8 cellular contexts compared by ENCODE assay signal in the genomic region with DNA sequence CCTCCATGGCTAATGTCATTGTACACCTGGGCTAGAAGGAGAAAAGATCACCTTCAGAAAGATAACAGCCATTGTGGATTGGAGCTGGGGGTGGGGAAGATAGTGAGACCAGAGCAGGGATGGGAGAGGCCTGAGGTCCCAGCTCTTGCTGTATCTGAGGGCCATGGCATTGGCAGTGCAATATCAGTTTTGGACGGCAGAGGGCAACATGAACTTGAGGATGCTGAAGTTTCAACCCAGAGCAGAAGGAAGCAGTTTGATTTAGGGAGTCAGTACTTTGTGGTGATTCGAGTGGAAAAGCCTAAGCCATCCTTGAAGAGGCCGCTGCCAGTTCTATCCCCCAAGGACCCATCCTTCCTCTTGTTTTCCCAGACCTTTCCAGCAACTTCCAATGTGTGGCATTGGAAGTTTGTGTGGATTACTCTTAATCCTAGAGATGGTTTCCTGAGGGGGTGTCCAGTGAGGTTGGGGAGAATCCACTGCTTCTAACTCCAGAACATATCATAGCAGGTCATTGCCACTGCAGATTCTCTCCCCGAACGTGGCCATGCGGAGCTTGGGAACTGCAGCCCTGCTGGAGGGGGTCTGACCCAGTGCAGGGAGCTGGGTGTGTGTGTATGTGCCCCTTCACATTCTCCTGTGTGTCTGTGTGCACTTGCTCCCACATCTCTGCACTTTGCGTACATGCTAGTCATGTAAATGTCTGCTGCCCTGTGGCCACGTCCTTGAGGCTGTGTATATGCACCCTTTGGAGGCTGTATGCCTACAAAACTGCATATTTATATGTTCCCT. TPM values are rescaled to one million over a fixed set of nuclear protein-coding genes. Genes with fewer than 3 reads are reported as not detected.
DNase-seq lines count a peak whose midpoint lies in the region; ATAC-seq, FAIRE-seq and TF ChIP-seq lines count a peak whose summit lies in the region.

No MANE protein-coding gene starts in this region.

- dilution Hi-C loops in mammary epithelial cell (cut with HindIII; ENCODE audit: low sequenced_read_pairs) (loop anchor here (25.0 kb wide), 1 partner anchor 193 kb away; the partner anchor contains the start of gene AVPR1B), keratinocyte (cut with MboI; ENCODE audit: extremely low pct_ligation_motif_present, low sequenced_read_pairs) (no loop called here)

- TF ChIP-seq POLR2A in H54 (IDR thresholded peaks at IDR 0.05; ENCODE audit: low read depth, low read length): no peak

- no TSS peak for BruUV-seq in mammary epithelial cell (replicated peaks; lab: Mats Ljungman, UMichigan)

- WGBS in mammary epithelial cell (ENCODE audit: low coverage, missing lambda C conversion rate): 30% methylated on average over 8 of the region's 8 CpGs

- H3K9ac ChIP-seq in BLaER1 (peak overlapping the region; percentile 78), mammary epithelial cell (ENCODE audit: insufficient read depth, low read length) (no peak overlapping the region), keratinocyte (ENCODE audit: control insufficient read depth, extremely low read depth, insufficient read depth, low read length) (no peak overlapping the region)

- H3K4me1 ChIP-seq in BLaER1: peaks cover 80% of the 10 kb centered on the region
- no peaks in the 10 kb centered on the region for H3K4me1 ChIP-seq in mammary epithelial cell (ENCODE audit: insufficient read depth, low read length)
- H3K4me1 ChIP-seq in keratinocyte (ENCODE audit: control insufficient read depth, extremely low read depth, insufficient read depth, low read length): no peaks in the 10 kb centered on the region

- no peaks in the 10 kb centered on the region for H3K9me3 ChIP-seq in BLaER1
- H3K9me3 ChIP-seq in mammary epithelial cell (replicated peaks; ENCODE audit: insufficient read depth, low read length): no peaks in the 10 kb centered on the region
- no peaks in the 10 kb centered on the region for H3K9me3 ChIP-seq in keratinocyte (ENCODE audit: control insufficient read depth, low read depth, low read length)

- no peaks in the 10 kb centered on the region for H4K20me1 ChIP-seq in BLaER1
- no peaks in the 10 kb centered on the region for H4K20me1 ChIP-seq in mammary epithelial cell (ENCODE audit: insufficient read depth, low read length)
- H4K20me1 ChIP-seq in keratinocyte (ENCODE audit: control insufficient read depth, extremely low read depth, insufficient read depth, low read length): no peaks in the 10 kb centered on the region

- H3K27ac ChIP-seq in BLaER1 (peak overlapping the region; percentile 91), mammary epithelial cell (ENCODE audit: insufficient read depth, low read depth, low read length) (no peak overlapping the region), keratinocyte (ENCODE audit: control insufficient read depth, insufficient read depth, low read length) (no peak overlapping the region)

- no peak overlapping the region for H2AFZ ChIP-seq in mammary epithelial cell (ENCODE audit: low read depth, low read length)
- no peak overlapping the region for H2AFZ ChIP-seq in keratinocyte (ENCODE audit: control insufficient read depth, low read length)

- DNase-seq in H54 (ENCODE audit: insufficient read length, low spot score): peak; percentile 56
- DNase-seq in NCI-H2171 treated with DMSO at 0.1 percent for 48 hours (lab: John Stamatoyannopoulos, UW): peak; percentile 88
- peak; percentile 66 for DNase-seq in mammary epithelial cell
- DNase-seq in keratinocyte (ENCODE audit: low read depth, low spot score): peak; percentile 46
- peak; percentile 35 to 68 for DNase-seq in stimulated activated CD4-positive, alpha-beta T cell treated with anti-CD3 and anti-CD28 coated beads, Interleukin-15, amount 100 ng/mL, for 48 hours (ENCODE audit: low read depth in 2 of 2)

- no peaks in the 10 kb centered on the region for H3K9me1 ChIP-seq in keratinocyte (ENCODE audit: control insufficient read depth, extremely low read depth, insufficient read depth, low read length)

- CTCF ChIA-PET in mammary epithelial cell (lab: Charles Lee; ENCODE audit: low non-redundant PET): interaction anchor here (0.6 to 4.3 kb wide), 6 partner anchors 31 to 196 kb away, joined by 3 to 118 read pairs (median 4); no protein-coding TSS in a partner anchor

- intact Hi-C loops in mammary epithelial cell (cut with micrococcal nuclease): loop anchor here (1.0 to 2.0 kb wide), 5 partner anchors 58 to 260 kb away; no protein-coding TSS in a partner anchor

- H3K4me3 ChIP-seq in BLaER1: peak overlapping the region; percentile 57; the same call in 1 of the 2 replicates
- no peak overlapping the region for H3K4me3 ChIP-seq in WI38 (ENCODE audit: low read depth, low read length)
- H3K4me3 ChIP-seq in mammary epithelial cell (replicated peaks in 1 of 3; ENCODE audit: insufficient read depth in 1 of 3, low read depth in 2 of 3, low read length in 3 of 3): no peak overlapping the region
- H3K4me3 ChIP-seq in keratinocyte (ENCODE audit: control insufficient read depth in 2 of 3, extremely low read depth in 1 of 3, insufficient read depth in 2 of 3, low read depth in 1 of 3, low read length in 3 of 3): no peak overlapping the region

- H3K4me2 ChIP-seq in BLaER1 (peak overlapping the region; percentile 86), mammary epithelial cell (ENCODE audit: insufficient read depth, low read depth, low read length) (no peak overlapping the region), keratinocyte (ENCODE audit: control insufficient read depth, extremely low read depth, insufficient read depth, low read depth, low read length) (no peak overlapping the region)

- peak; percentile 89 for TF ChIP-seq CTCF in WI38 (IDR thresholded peaks at IDR 0.05; ENCODE audit: low read depth, low read length)
- TF ChIP-seq CTCF in mammary epithelial cell (conservative IDR thresholded peaks at IDR 0.05 in 1 of 2, IDR thresholded peaks at IDR 0.05 in 1 of 2; ENCODE audit: extremely low read depth in 1 of 2, insufficient read depth in 1 of 2, low read depth in 1 of 2, low read length in 2 of 2): peak; percentile 83 to 93
- peak; percentile 86 to 97 (median 97) for TF ChIP-seq CTCF in keratinocyte (optimal IDR thresholded peaks at IDR 0.05 in 1 of 3, IDR thresholded peaks at IDR 0.05 in 1 of 3, conservative IDR thresholded peaks at IDR 0.05 in 1 of 3; ENCODE audit: extremely low read depth in 1 of 3, insufficient read depth in 2 of 3, low read length in 3 of 3)

- no peak for ATAC-seq in HG03520 (IDR thresholded peaks at IDR 0.05; ENCODE audit: unreplicated experiment)

- H3K36me3 ChIP-seq in BLaER1: no peaks in the 10 kb centered on the region
- no peaks in the 10 kb centered on the region for H3K36me3 ChIP-seq in mammary epithelial cell (ENCODE audit: insufficient read depth, low read length)
- H3K36me3 ChIP-seq in keratinocyte (ENCODE audit: control insufficient read depth in 2 of 2, extremely low read depth in 1 of 2, insufficient read depth in 2 of 2, low read length in 2 of 2): no peaks in the 10 kb centered on the region

- in situ Hi-C loops in mammary epithelial cell (cut with MboI; ENCODE audit: low sequenced_read_pairs in 2 of 2): loop anchor here (5.0 to 25.0 kb wide), 3 partner anchors 46 to 257 kb away; no protein-coding TSS in a partner anchor

- H3K27me3 ChIP-seq in BLaER1: no peaks in the 10 kb centered on the region
- H3K27me3 ChIP-seq in mammary epithelial cell (ENCODE audit: insufficient read depth, low read length): no peaks in the 10 kb centered on the region
- peaks cover 23% of the 10 kb centered on the region for H3K27me3 ChIP-seq in keratinocyte (ENCODE audit: control insufficient read depth, extremely low read depth, insufficient read depth, low read length)

- no peak for FAIRE-seq in H54 (lab: Jason Lieb, UNC)
- FAIRE-seq in keratinocyte (lab: Jason Lieb, UNC): peak; percentile 85

- no peaks in the 10 kb centered on the region for H3K79me2 ChIP-seq in mammary epithelial cell (ENCODE audit: insufficient read depth, low read length)
- H3K79me2 ChIP-seq in keratinocyte (ENCODE audit: control insufficient read depth, insufficient read depth, low read length): no peaks in the 10 kb centered on the region

RNA-seq across cellular contexts. Expression of gene SLC26A9, which starts 24.1 kb away (rescaled TPM):
- not detected for total RNA-seq in mammary epithelial cell
- polyA plus RNA-seq in mammary epithelial cell (not detected), keratinocyte (0.03 to 0.08 TPM (median 0.03 TPM) in 3 replicates)
- polyA minus RNA-seq in mammary epithelial cell (not detected), keratinocyte (0.20 to 0.90 TPM in 2 of 3 replicates, not detected in the other)
- 4.9 TPM for polyA plus RNA-seq in keratinocyte (2011; ENCODE audit: low read depth)
- polyA plus RNA-seq in keratinocyte (2011; cell fraction: cytosol; rRNA removed): 0.02 and 0.09 TPM in 2 replicates
- 0.29 and 0.60 TPM in 2 replicates for polyA plus RNA-seq in keratinocyte (2011; cell fraction: nucleus; rRNA removed)
- polyA plus RNA-seq in keratinocyte (2012; ENCODE audit: low replicate concordance): 0.02 and 8.6 TPM in 2 replicates
- not detected for polyA minus RNA-seq in keratinocyte (2011; cell fraction: cytosol; rRNA and poly(A)+ RNA removed)
- polyA minus RNA-seq in keratinocyte (2011; cell fraction: nucleus; rRNA and poly(A)+ RNA removed): 0.32 and 0.54 TPM in 2 replicates
